9 cellular contexts compared by ENCODE assay signal in genomic region chr17:7380855-7381683, GRCh38. TPM values are rescaled to one million over a fixed set of nuclear protein-coding genes. Genes with fewer than 3 reads are reported as not detected.
DNase-seq lines count a peak whose midpoint lies in the region; ATAC-seq and TF ChIP-seq lines count a peak whose summit lies in the region.
"Had no signal": no experiment of that assay in that cellular context is flagged by ENCODE, and none has a peak within 500 bp of the region (broad histone marks: within the 10 kb centered on the region; RNA-seq: fewer than 3 reads in every experiment).

Gene TNK1 (plus strand): TSS chr17:7381089. CDS start chr17:7382927, 1,838 bp downstream.

- CTCF ChIA-PET in activated CD4-positive, alpha-beta T cell treated with anti-CD3 and anti-CD28 coated beads for 36 hours (lab: Charles Lee): interaction anchor here (1.1 kb wide), 1 partner anchor 25 kb away, joined by 3 read pairs; no protein-coding TSS in a partner anchor

- H3K79me2 ChIP-seq in neural cell (replicated peaks; ENCODE audit: insufficient read depth, low read length): no peaks in the 10 kb centered on the region

- POLR2A ChIA-PET in activated CD4-positive, alpha-beta T cell treated with anti-CD3 and anti-CD28 coated beads for 36 hours (lab: Charles Lee): no interaction called here

- H3K4me1 Mint-ChIP-seq in activated CD4-positive, alpha-beta T cell treated with anti-CD3 and anti-CD28 coated beads for 36 hours: peaks cover 10% of the 10 kb centered on the region

- DNase-seq in AG09309 (ENCODE audit: low read depth): no peak
- DNase-seq in NCI-H69 (lab: John Stamatoyannopoulos, UW): peak; percentile 18
- DNase-seq in fibroblast of pulmonary artery (ENCODE audit: low read depth): no peak
- DNase-seq in NCI-H1694 (lab: John Stamatoyannopoulos, UW): no peak
- no peak for DNase-seq in activated CD4-positive, alpha-beta T cell treated with anti-CD3 and anti-CD28 coated beads for 36 hours
- no peak for DNase-seq in stimulated activated CD4-positive, alpha-beta T cell treated with anti-CD3 and anti-CD28 coated beads, Interleukin-1b, Interleukin-23, amount 100 ng/mL, for 48 hours
- DNase-seq: activated effector memory CD4-positive, alpha-beta T cell treated with anti-CD3 and anti-CD28 coated beads, Interleukin-2, amount 50 U/mL, for 16 hours had no signal

- peak within 1 kb of the TSS; percentile 31 for H3K4me3 ChIP-seq in AG09309 (ENCODE audit: control insufficient read depth, low read depth, low read length)
- peak within 1 kb of the TSS; percentile 35 for H3K4me3 ChIP-seq in fibroblast of pulmonary artery (replicated peaks; ENCODE audit: low read depth, low read length)
- H3K4me3 ChIP-seq in neural cell (ENCODE audit: low read length): peak within 1 kb of the TSS; percentile 42

- no peaks in the 10 kb centered on the region for H3K9me2 ChIP-seq in neural cell (ENCODE audit: insufficient read depth, low read length)

- H3K36me3 ChIP-seq in neural cell (ENCODE audit: insufficient read depth, low read length): no peaks in the 10 kb centered on the region

- peaks cover 38% of the 10 kb centered on the region for H3K27me3 ChIP-seq in neural cell (ENCODE audit: insufficient read depth, low read depth, low read length)

- H3K9me3 ChIP-seq in neural cell (ENCODE audit: low read length): peaks cover 9% of the 10 kb centered on the region

- H3K27me3 Mint-ChIP-seq in activated CD4-positive, alpha-beta T cell treated with anti-CD3 and anti-CD28 coated beads for 36 hours: peaks cover 33% of the 10 kb centered on the region

- peaks cover 4% of the 10 kb centered on the region for H3K9me3 Mint-ChIP-seq in activated CD4-positive, alpha-beta T cell treated with anti-CD3 and anti-CD28 coated beads for 36 hours (ENCODE audit: low read depth)

- TF ChIP-seq EP300 in neural cell (conservative IDR thresholded peaks at IDR 0.05; ENCODE audit: poor library complexity, severe bottlenecking): no peak

- no peak for ATAC-seq in activated CD4-positive, alpha-beta T cell treated with anti-CD3 and anti-CD28 coated beads for 36 hours
- no peak for ATAC-seq in GM19463 (IDR thresholded peaks at IDR 0.05; ENCODE audit: unreplicated experiment)

- no peak for TF ChIP-seq RAD21 in neural cell (conservative IDR thresholded peaks at IDR 0.05)

- peaks cover 1% of the 10 kb centered on the region for H3K36me3 Mint-ChIP-seq in activated CD4-positive, alpha-beta T cell treated with anti-CD3 and anti-CD28 coated beads for 36 hours (ENCODE audit: low read depth)

- no peak within 1 kb of the TSS for H2AFZ ChIP-seq in neural cell (ENCODE audit: low read depth, low read length)

- H3K9ac ChIP-seq in neural cell (ENCODE audit: low read length): no peak within 1 kb of the TSS

- no peak within 1 kb of the TSS for H3K4me2 ChIP-seq in neural cell (ENCODE audit: low read length)

- no peak within 1 kb of the TSS for H3K27ac ChIP-seq in neural cell (ENCODE audit: low read length)

- no peak within 1 kb of the TSS for H3K4me3 Mint-ChIP-seq in activated CD4-positive, alpha-beta T cell treated with anti-CD3 and anti-CD28 coated beads for 36 hours

- H4K20me1 ChIP-seq in neural cell (ENCODE audit: insufficient read depth): no peaks in the 10 kb centered on the region

- H3K27ac Mint-ChIP-seq in activated CD4-positive, alpha-beta T cell treated with anti-CD3 and anti-CD28 coated beads for 36 hours: no peak within 1 kb of the TSS

- H3F3A ChIP-seq in neural cell (ENCODE audit: insufficient read depth, low read length, poor library complexity, severe bottlenecking): no peaks in the 10 kb centered on the region

- TF ChIP-seq CTCF in AG09309 (IDR thresholded peaks at IDR 0.05; ENCODE audit: control insufficient read depth, insufficient read depth, low read depth, low read length, missing control alignments) (no peak), fibroblast of pulmonary artery (IDR thresholded peaks at IDR 0.05; ENCODE audit: low read length, missing control alignments) (no peak), neural cell (IDR thresholded peaks at IDR 0.05; ENCODE audit: poor library complexity, severe bottlenecking) (no peak)

- intact Hi-C loops in activated CD4-positive, alpha-beta T cell treated with anti-CD3 and anti-CD28 coated beads for 36 hours (cut with DNase I, micrococcal nuclease): no loop called here

TF ChIP-seq in neural cell, 6 proteins besides CTCF, POLR2A, EP300 and RAD21:
- TF ChIP-seq SMC3 (conservative IDR thresholded peaks at IDR 0.05; ENCODE audit: poor library complexity) (no peak), POLR2AphosphoS5 (IDR thresholded peaks at IDR 0.05) (no peak), REST (IDR thresholded peaks at IDR 0.05; ENCODE audit: borderline replicate concordance) (no peak), EZH2 (IDR thresholded peaks at IDR 0.05; ENCODE audit: borderline replicate concordance, insufficient read depth, low read length, poor library complexity, severe bottlenecking) (no peak)

RNA-seq across cellular contexts. Expression of gene TNK1, which starts in this region (rescaled TPM):
- 0.83 and 1.5 TPM in 2 replicates for polyA plus RNA-seq in neural cell
- polyA minus RNA-seq in neural cell: 0.73 and 1.9 TPM in 2 replicates
- 1 to 10 TPM; 4.8 to 6.9 TPM for total RNA-seq in activated CD4-positive, alpha-beta T cell treated with anti-CD3 and anti-CD28 coated beads for 36 hours
